18 cellular contexts compared by ENCODE assay signal in genomic region chr15:101025116-101025885, GRCh38.
A peak's percentile ranks its signal among the peaks of the same experiment; 100 is the strongest.
DNase-seq lines count a peak whose midpoint lies in the region; ATAC-seq, FAIRE-seq and TF ChIP-seq lines count a peak whose summit lies in the region.
"Had no signal": no experiment of that assay in that cellular context is flagged by ENCODE, and none has a peak within 500 bp of the region (broad histone marks: within the 10 kb centered on the region; RNA-seq: fewer than 3 reads in every experiment).

No MANE protein-coding gene starts in this region.

- TF ChIP-seq CTCF in lung (IDR thresholded peaks at IDR 0.05; ENCODE audit: control extremely low read depth, extremely low read depth), result no peak
- no peak for TF ChIP-seq CTCF in GM13977 (IDR thresholded peaks at IDR 0.05; ENCODE audit: extremely low read depth, insufficient read depth, missing control alignments)

- peak overlapping the region; percentile 78 for H3K27ac ChIP-seq in SJSA1
- H3K27ac ChIP-seq in lung (ENCODE audit: low read depth in 1 of 2, low read length in 1 of 2), result no peak overlapping the region
- H3K27ac ChIP-seq in temporal lobe (ENCODE audit: low read depth, low read length), result peak overlapping the region; percentile 79
- H3K27ac ChIP-seq: GM23248, RWPE1 had no signal

- DNase-seq in SJSA1 (ENCODE audit: low read depth in 1 of 2, low spot score in 2 of 2), result no peak
- peak; percentile 22 for DNase-seq in lung (ENCODE audit: low spot score)
- no peak for DNase-seq in GM13977 (ENCODE audit: low spot score)
- DNase-seq in H54 (ENCODE audit: insufficient read length, low spot score), result no peak
- DNase-seq in NCI-H1105 treated with DMSO at 0.1 percent for 48 hours (lab: John Stamatoyannopoulos, UW), result no peak
- DNase-seq: activated CD4-positive, alpha-beta T cell treated with anti-CD3 and anti-CD28 coated beads, Interleukin-2, amount 10 ng/mL, durations not matched to agents 24 days and 14 days; activated naive CD4-positive, alpha-beta T cell treated with anti-CD3 and anti-CD28 coated beads, Interleukin-2, amount 50 U/mL, for 16 hours; activated T-cell treated with anti-CD3 and anti-CD28 coated beads for 4 hours; GM23248; NCI-H1048; NCI-H2081; NCI-H510A; small intestine; stimulated activated CD4-positive, alpha-beta T cell treated with anti-CD3 and anti-CD28 coated beads, Interleukin-2, amount 100 ng/mL, for 48 hours had no signal

- peak; percentile 5 for TF ChIP-seq POLR2A in GM18505 (IDR thresholded peaks at IDR 0.05; ENCODE audit: borderline replicate concordance, extremely low read depth, insufficient read depth, insufficient read length)
- no peak for TF ChIP-seq POLR2A in H54 (IDR thresholded peaks at IDR 0.05; ENCODE audit: low read depth, low read length)

- WGBS in lung, 2 donors, result 91 to 94% methylated on average over 10 of the region's 10 CpGs

- no peak overlapping the region for H3K4me3 ChIP-seq in SJSA1
- no peak overlapping the region for H3K4me3 ChIP-seq in lung
- H3K4me3 ChIP-seq: GM23248 had no signal

- H3K9me3 ChIP-seq in SJSA1 (replicated peaks) (no peaks in the 10 kb centered on the region), lung (ENCODE audit: control insufficient read depth in 2 of 2, insufficient read depth in 1 of 2, low read length in 1 of 2) (no peaks in the 10 kb centered on the region)

- H3K27me3 ChIP-seq in SJSA1 (replicated peaks) (no peaks in the 10 kb centered on the region), lung (ENCODE audit: control insufficient read depth, insufficient read depth) (no peaks in the 10 kb centered on the region)

- H3K4me1 ChIP-seq in SJSA1 (replicated peaks) (peaks cover 35% of the 10 kb centered on the region), lung (ENCODE audit: control insufficient read depth in 2 of 2, insufficient read depth in 2 of 2, low read length in 2 of 2) (peaks cover 5 to 20% of the 10 kb centered on the region in 2 donors)

- H3K36me3 ChIP-seq in SJSA1, result peaks cover under 1% of the 10 kb centered on the region
- H3K36me3 ChIP-seq in lung (ENCODE audit: control insufficient read depth in 2 of 2, insufficient read depth in 2 of 2, low read length in 2 of 2), result peaks cover 0 to 16% of the 10 kb centered on the region in 2 donors

- in situ Hi-C loops in GM13977 (cut with MboI; ENCODE audit: low pct_unique_long_range_greater_than_20kb, low sequenced_read_pairs, unreplicated experiment), result no loop called here

- ATAC-seq in GM18505 (IDR thresholded peaks at IDR 0.05; ENCODE audit: unreplicated experiment) (no peak), lung (ENCODE audit: insufficient read depth, low FRiP score) (no peak)

- FAIRE-seq in H54 (lab: Jason Lieb, UNC), result no peak
- FAIRE-seq: astrocyte, small intestine had no signal

Comparison
In these comparisons a context has a peak if more than half of its experiments do, and no peak if none do; other contexts are left out.
1. H3K27ac ChIP-seq: peak in SJSA1 (single experiment) and temporal lobe (single experiment); none in lung (0 of 2).